ENCODE assay signal across 1 cellular context in the genomic region with DNA sequence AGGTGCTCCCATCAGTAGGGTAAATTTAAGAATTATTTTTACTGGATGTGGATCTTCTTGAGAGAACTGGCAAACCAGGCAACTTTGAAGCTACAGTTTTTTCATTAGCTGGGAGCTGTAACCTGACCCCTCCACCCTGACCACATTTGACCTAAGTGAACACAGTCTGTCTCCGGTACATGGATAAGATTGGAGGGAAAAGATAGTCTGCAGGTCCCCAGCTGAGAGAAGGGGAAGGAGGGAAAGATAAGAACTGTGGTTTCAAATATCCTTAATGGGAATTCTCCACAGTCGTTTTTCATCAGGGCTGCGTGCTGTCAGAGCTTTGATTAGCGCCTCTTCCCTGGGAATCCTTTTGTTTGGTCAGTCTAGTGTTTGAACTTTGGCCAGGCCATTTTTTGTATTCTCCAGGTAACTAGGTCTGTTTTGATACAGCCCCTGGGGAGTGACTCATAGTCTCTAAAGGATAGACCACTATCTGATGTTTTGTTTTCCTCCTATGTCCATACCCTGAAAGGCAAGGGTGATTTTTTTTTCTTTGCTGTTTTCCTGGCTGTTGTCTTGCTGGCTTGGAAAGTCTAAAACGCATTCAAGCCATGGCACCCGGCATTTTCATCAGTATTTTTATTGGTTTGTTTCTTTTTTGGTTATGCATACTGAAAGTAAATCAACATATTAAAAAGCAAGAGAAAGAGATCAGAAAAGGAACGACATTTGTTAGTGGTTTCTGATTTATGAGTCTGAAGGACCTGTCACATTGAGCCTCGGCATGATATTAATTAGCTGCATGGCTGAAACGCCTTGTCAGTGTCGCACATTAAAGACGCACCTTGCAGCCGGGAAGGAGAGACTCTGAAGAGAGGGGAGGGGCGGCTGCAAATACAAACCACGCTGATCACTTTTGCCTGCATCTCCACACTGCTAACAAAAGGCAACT.
A peak's percentile ranks its signal among the peaks of the same experiment; 100 is the strongest.
TF ChIP-seq lines count a peak whose summit lies in the region.

No MANE protein-coding gene starts in this region.

TF ChIP-seq in HepG2, 621 proteins besides CTCF, POLR2A, EP300 and RAD21 (continued from another document and continues in another):
- TF ChIP-seq DZIP1 (CRISPR knock-in tag; IDR thresholded peaks at IDR 0.05) = no peak
- peak; percentile 25; the same call in 1 of the 2 replicates for TF ChIP-seq YEATS4 (CRISPR knock-in tag; IDR thresholded peaks at IDR 0.05; ENCODE audit: borderline replicate concordance)
- TF ChIP-seq SOX13 (IDR thresholded peaks at IDR 0.05) = peak; percentile 87
- peak in 1 of 2 experiments; percentile 97; a peak in 2 of 4 replicates for TF ChIP-seq SOX13 (CRISPR knock-in tag; conservative IDR thresholded peaks at IDR 0.05 in 1 of 2, IDR thresholded peaks at IDR 0.05 in 1 of 2)
- peak; percentile 95 for TF ChIP-seq PAXIP1 (CRISPR knock-in tag; conservative IDR thresholded peaks at IDR 0.05)
- peak; percentile 83 for TF ChIP-seq ZNF331 (CRISPR knock-in tag; IDR thresholded peaks at IDR 0.05)
- no peak for TF ChIP-seq ZNF724P (CRISPR knock-in tag; IDR thresholded peaks at IDR 0.05; ENCODE audit: borderline replicate concordance)
- TF ChIP-seq ZNF792 (CRISPR knock-in tag; IDR thresholded peaks at IDR 0.05) = peak; percentile 100
- TF ChIP-seq RFX5 (IDR thresholded peaks at IDR 0.05; ENCODE audit: low read depth, low read length) = no peak
- TF ChIP-seq ZNF746 (CRISPR knock-in tag; IDR thresholded peaks at IDR 0.05) = peak; percentile 89; the same call in 1 of the 2 replicates
- TF ChIP-seq, protein P1, sequence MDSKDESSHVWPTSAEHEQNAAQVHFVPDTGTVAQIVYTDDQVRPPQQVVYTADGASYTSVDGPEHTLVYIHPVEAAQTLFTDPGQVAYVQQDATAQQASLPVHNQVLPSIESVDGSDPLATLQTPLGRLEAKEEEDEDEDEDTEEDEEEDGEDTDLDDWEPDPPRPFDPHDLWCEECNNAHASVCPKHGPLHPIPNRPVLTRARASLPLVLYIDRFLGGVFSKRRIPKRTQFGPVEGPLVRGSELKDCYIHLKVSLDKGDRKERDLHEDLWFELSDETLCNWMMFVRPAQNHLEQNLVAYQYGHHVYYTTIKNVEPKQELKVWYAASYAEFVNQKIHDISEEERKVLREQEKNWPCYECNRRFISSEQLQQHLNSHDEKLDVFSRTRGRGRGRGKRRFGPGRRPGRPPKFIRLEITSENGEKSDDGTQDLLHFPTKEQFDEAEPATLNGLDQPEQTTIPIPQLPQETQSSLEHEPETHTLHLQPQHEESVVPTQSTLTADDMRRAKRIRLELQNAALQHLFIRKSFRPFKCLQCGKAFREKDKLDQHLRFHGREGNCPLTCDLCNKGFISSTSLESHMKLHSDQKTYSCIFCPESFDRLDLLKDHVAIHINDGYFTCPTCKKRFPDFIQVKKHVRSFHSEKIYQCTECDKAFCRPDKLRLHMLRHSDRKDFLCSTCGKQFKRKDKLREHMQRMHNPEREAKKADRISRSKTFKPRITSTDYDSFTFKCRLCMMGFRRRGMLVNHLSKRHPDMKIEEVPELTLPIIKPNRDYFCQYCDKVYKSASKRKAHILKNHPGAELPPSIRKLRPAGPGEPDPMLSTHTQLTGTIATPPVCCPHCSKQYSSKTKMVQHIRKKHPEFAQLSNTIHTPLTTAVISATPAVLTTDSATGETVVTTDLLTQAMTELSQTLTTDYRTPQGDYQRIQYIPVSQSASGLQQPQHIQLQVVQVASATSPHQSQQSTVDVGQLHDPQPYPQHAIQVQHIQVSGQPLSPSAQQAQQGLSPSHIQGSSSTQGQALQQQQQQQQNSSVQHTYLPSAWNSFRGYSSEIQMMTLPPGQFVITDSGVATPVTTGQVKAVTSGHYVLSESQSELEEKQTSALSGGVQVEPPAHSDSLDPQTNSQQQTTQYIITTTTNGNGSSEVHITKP (CRISPR knock-in tag; IDR thresholded peaks at IDR 0.05; ENCODE audit: low read depth) = no peak; the same call in 1 of the 2 replicates
- TF ChIP-seq KDM4B (CRISPR knock-in tag; IDR thresholded peaks at IDR 0.05) = peak; percentile 54; the same call in 1 of the 2 replicates
- no peak for TF ChIP-seq ZNF337 (CRISPR knock-in tag; IDR thresholded peaks at IDR 0.05; ENCODE audit: borderline replicate concordance, low read depth)
- TF ChIP-seq GMEB1 (CRISPR knock-in tag; IDR thresholded peaks at IDR 0.05; ENCODE audit: borderline replicate concordance) = 0 out of 2 replicates have a peak, but pooled peaks have one; percentile 51
- peak; percentile 91 for TF ChIP-seq SALL1 (CRISPR knock-in tag; IDR thresholded peaks at IDR 0.05)
- TF ChIP-seq ZNF878 (CRISPR knock-in tag; IDR thresholded peaks at IDR 0.05) = peak; percentile 76; the same call in 1 of the 2 replicates
- TF ChIP-seq ZNF20 (CRISPR knock-in tag; IDR thresholded peaks at IDR 0.05) = 0 out of 2 replicates have a peak, but pooled peaks have one; percentile 56
- TF ChIP-seq, protein P2, sequence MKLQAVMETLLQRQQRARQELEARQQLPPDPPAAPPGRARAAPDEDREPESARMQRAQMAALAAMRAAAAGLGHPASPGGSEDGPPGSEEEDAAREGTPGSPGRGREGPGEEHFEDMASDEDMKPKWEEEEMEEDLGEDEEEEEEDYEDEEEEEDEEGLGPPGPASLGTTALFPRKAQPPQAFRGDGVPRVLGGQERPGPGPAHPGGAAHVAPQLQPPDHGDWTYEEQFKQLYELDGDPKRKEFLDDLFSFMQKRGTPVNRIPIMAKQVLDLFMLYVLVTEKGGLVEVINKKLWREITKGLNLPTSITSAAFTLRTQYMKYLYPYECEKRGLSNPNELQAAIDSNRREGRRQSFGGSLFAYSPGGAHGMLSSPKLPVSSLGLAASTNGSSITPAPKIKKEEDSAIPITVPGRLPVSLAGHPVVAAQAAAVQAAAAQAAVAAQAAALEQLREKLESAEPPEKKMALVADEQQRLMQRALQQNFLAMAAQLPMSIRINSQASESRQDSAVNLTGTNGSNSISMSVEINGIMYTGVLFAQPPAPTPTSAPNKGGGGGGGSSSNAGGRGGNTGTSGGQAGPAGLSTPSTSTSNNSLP (IDR thresholded peaks at IDR 0.05; ENCODE audit: low read depth, low read length) = peak; percentile 86; the same call in 1 of the 2 replicates
- TF ChIP-seq, protein P3, sequence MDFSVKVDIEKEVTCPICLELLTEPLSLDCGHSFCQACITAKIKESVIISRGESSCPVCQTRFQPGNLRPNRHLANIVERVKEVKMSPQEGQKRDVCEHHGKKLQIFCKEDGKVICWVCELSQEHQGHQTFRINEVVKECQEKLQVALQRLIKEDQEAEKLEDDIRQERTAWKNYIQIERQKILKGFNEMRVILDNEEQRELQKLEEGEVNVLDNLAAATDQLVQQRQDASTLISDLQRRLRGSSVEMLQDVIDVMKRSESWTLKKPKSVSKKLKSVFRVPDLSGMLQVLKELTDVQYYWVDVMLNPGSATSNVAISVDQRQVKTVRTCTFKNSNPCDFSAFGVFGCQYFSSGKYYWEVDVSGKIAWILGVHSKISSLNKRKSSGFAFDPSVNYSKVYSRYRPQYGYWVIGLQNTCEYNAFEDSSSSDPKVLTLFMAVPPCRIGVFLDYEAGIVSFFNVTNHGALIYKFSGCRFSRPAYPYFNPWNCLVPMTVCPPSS (IDR thresholded peaks at IDR 0.05) = no peak
- TF ChIP-seq ZBTB26 (CRISPR knock-in tag; IDR thresholded peaks at IDR 0.05; ENCODE audit: borderline replicate concordance) = peak; percentile 34; the same call in 1 of the 2 replicates
- TF ChIP-seq, protein P4, sequence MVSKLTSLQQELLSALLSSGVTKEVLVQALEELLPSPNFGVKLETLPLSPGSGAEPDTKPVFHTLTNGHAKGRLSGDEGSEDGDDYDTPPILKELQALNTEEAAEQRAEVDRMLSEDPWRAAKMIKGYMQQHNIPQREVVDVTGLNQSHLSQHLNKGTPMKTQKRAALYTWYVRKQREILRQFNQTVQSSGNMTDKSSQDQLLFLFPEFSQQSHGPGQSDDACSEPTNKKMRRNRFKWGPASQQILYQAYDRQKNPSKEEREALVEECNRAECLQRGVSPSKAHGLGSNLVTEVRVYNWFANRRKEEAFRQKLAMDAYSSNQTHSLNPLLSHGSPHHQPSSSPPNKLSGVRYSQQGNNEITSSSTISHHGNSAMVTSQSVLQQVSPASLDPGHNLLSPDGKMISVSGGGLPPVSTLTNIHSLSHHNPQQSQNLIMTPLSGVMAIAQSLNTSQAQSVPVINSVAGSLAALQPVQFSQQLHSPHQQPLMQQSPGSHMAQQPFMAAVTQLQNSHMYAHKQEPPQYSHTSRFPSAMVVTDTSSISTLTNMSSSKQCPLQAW (CRISPR knock-in tag; IDR thresholded peaks at IDR 0.05) = peak; percentile 51
- TF ChIP-seq, protein P5, sequence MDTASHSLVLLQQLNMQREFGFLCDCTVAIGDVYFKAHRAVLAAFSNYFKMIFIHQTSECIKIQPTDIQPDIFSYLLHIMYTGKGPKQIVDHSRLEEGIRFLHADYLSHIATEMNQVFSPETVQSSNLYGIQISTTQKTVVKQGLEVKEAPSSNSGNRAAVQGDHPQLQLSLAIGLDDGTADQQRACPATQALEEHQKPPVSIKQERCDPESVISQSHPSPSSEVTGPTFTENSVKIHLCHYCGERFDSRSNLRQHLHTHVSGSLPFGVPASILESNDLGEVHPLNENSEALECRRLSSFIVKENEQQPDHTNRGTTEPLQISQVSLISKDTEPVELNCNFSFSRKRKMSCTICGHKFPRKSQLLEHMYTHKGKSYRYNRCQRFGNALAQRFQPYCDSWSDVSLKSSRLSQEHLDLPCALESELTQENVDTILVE (CRISPR knock-in tag; IDR thresholded peaks at IDR 0.05) = peak; percentile 75; the same call in 1 of the 2 replicates
- no peak for TF ChIP-seq ZFP90 (CRISPR knock-in tag; IDR thresholded peaks at IDR 0.05; ENCODE audit: borderline replicate concordance)
- peak; percentile 50 for TF ChIP-seq ZNF629 (CRISPR knock-in tag; conservative IDR thresholded peaks at IDR 0.05)
- TF ChIP-seq, protein P6, sequence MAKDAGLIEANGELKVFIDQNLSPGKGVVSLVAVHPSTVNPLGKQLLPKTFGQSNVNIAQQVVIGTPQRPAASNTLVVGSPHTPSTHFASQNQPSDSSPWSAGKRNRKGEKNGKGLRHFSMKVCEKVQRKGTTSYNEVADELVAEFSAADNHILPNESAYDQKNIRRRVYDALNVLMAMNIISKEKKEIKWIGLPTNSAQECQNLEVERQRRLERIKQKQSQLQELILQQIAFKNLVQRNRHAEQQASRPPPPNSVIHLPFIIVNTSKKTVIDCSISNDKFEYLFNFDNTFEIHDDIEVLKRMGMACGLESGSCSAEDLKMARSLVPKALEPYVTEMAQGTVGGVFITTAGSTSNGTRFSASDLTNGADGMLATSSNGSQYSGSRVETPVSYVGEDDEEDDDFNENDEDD (CRISPR knock-in tag; IDR thresholded peaks at IDR 0.05; ENCODE audit: borderline replicate concordance) = peak; percentile 94; the same call in 1 of the 2 replicates
- peak; percentile 92 for TF ChIP-seq ELF3 (CRISPR knock-in tag; IDR thresholded peaks at IDR 0.05)
- 0 out of 2 replicates have a peak, but pooled peaks have one; percentile 28 for TF ChIP-seq ZFP37 (CRISPR knock-in tag; IDR thresholded peaks at IDR 0.05; ENCODE audit: borderline replicate concordance)
